Comparison of ENCODE assay signal across 8 cellular contexts in the genomic region with DNA sequence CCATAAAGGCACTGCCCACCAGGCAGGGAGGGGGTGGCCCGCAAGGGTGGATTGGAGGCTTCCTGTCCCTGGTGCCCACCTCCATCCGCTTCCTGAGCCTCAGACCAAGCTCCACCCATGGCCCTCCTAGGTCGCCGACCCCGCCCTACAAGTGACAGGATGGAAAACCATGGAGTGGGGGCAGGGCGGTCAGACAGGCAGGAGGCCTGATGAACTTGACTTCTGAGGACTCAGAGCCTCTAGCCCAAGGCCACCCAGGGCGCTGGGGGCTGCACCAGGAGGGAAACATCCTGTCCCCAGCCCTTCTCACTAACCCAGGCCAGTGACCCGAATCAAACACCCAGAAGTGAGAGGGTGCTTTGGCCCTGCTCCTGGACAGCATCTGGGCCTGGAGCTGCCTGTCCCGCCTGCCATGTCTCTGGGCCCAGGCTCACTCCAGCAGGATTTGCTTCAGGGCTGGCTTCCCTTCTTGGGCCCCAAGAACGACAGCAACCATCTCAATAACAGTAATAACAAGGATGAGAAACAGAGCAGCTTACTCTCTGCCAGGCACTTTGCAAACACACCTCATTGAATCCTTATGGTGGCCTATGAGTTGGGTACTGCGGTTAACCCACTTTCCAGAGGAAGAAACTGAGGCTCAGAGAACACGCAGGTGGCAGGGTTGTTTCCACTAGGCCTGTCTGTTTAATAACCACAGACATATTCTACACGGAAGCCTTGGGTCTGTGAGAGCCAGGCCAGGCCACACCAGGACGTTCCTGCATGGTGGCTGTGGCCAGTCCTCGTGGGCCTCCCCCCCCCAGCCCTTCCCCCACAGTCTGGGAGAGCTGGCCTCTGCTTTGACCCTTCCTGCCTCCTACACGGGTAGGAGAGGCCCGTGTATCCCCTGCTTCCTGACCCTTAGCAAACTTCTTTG. TPM values are rescaled to one million over a fixed set of nuclear protein-coding genes. Genes with fewer than 3 reads are reported as not detected.
DNase-seq lines count a peak whose midpoint lies in the region; ATAC-seq and TF ChIP-seq lines count a peak whose summit lies in the region.

No MANE protein-coding gene starts in this region.

- no peaks in the 10 kb centered on the region for H3K9me3 ChIP-seq in esophagus (ENCODE audit: control insufficient read depth in 2 of 2, insufficient read depth in 1 of 2, low read depth in 1 of 2, low read length in 1 of 2)
- H3K9me3 ChIP-seq in parathyroid adenoma (ENCODE audit: control insufficient read depth, low read length), result no peaks in the 10 kb centered on the region

- H3K4me3 ChIP-seq in ACC112 (ENCODE audit: low read depth, low read length), result no peak overlapping the region
- peak overlapping the region in 1 of 2 donors; percentile 17 for H3K4me3 ChIP-seq in esophagus (ENCODE audit: low read depth in 1 of 2, low read length in 2 of 2)
- H3K4me3 ChIP-seq in parathyroid adenoma (ENCODE audit: low read depth, low read length), result no peak overlapping the region
- H3K4me3 ChIP-seq in urinary bladder (ENCODE audit: low read depth, low read length), result no peak overlapping the region

- H2AFZ ChIP-seq in ACC112 (ENCODE audit: low read length, unreplicated experiment) (no peak overlapping the region), parathyroid adenoma (no peak overlapping the region)

- H3K9me3 Mint-ChIP-seq in activated CD4-positive, alpha-beta T cell treated with anti-CD3 and anti-CD28 coated beads, Interleukin-2, amount 10 ng/mL, durations not matched to agents 24 days and 14 days, result no peaks in the 10 kb centered on the region

- H3K36me3 ChIP-seq in ACC112 (ENCODE audit: insufficient read depth, low read length) (no peaks in the 10 kb centered on the region), esophagus (ENCODE audit: control insufficient read depth in 2 of 2, insufficient read depth in 2 of 2, low read length in 1 of 2) (peaks cover 0 to 3% of the 10 kb centered on the region in 2 donors), parathyroid adenoma (ENCODE audit: control insufficient read depth, insufficient read depth, low read length) (no peaks in the 10 kb centered on the region), urinary bladder (ENCODE audit: insufficient read depth) (no peaks in the 10 kb centered on the region)

- H3K4me1 Mint-ChIP-seq in activated CD4-positive, alpha-beta T cell treated with anti-CD3 and anti-CD28 coated beads, Interleukin-2, amount 10 ng/mL, durations not matched to agents 24 days and 14 days, result peaks cover 47% of the 10 kb centered on the region

- peak; percentile 96 for DNase-seq in activated CD4-positive, alpha-beta T cell treated with anti-CD3 and anti-CD28 coated beads, Interleukin-2, amount 10 ng/mL, durations not matched to agents 24 days and 14 days
- no peak for DNase-seq in NCI-H2081 treated with DMSO at 0.1 percent for 48 hours (lab: John Stamatoyannopoulos, UW)
- no peak for DNase-seq in NCI-H1694 (lab: John Stamatoyannopoulos, UW)

- peaks cover 7% of the 10 kb centered on the region for H3K36me3 Mint-ChIP-seq in activated CD4-positive, alpha-beta T cell treated with anti-CD3 and anti-CD28 coated beads, Interleukin-2, amount 10 ng/mL, durations not matched to agents 24 days and 14 days (ENCODE audit: low read depth)

- H3K4me1 ChIP-seq in ACC112 (ENCODE audit: control insufficient read depth, insufficient read depth, low read length, unreplicated experiment) (peaks cover 39% of the 10 kb centered on the region), esophagus (ENCODE audit: control insufficient read depth in 2 of 2, insufficient read depth in 2 of 2, low read length in 1 of 2) (peaks cover 4 to 28% of the 10 kb centered on the region in 2 donors), parathyroid adenoma (peaks cover 3% of the 10 kb centered on the region), urinary bladder (ENCODE audit: insufficient read depth) (no peaks in the 10 kb centered on the region)

- ATAC-seq in HG03139 (IDR thresholded peaks at IDR 0.05; ENCODE audit: unreplicated experiment), result peak; percentile 32

- peak overlapping the region; percentile 7 for H3K4me2 ChIP-seq in parathyroid adenoma (ENCODE audit: low read length)

- H3K4me3 Mint-ChIP-seq in activated CD4-positive, alpha-beta T cell treated with anti-CD3 and anti-CD28 coated beads, Interleukin-2, amount 10 ng/mL, durations not matched to agents 24 days and 14 days, result peak overlapping the region; percentile 88

- intact Hi-C loops in activated CD4-positive, alpha-beta T cell treated with anti-CD3 and anti-CD28 coated beads, Interleukin-2, amount 10 ng/mL, durations not matched to agents 24 days and 14 days (cut with micrococcal nuclease), result loop anchor here (2.0 kb wide), 1 partner anchor 121 kb away; no protein-coding TSS in a partner anchor

- peak overlapping the region; percentile 99 for H3K27ac Mint-ChIP-seq in activated CD4-positive, alpha-beta T cell treated with anti-CD3 and anti-CD28 coated beads, Interleukin-2, amount 10 ng/mL, durations not matched to agents 24 days and 14 days

- H3K27me3 ChIP-seq in ACC112 (ENCODE audit: insufficient read depth, low read length) (no peaks in the 10 kb centered on the region), esophagus (ENCODE audit: control insufficient read depth in 1 of 2, insufficient read depth in 2 of 2, low read length in 2 of 2) (no peaks in the 10 kb centered on the region), parathyroid adenoma (ENCODE audit: control insufficient read depth, insufficient read depth, low read length) (no peaks in the 10 kb centered on the region)

- H3K9ac ChIP-seq in parathyroid adenoma, result no peak overlapping the region

- H3K27me3 Mint-ChIP-seq in activated CD4-positive, alpha-beta T cell treated with anti-CD3 and anti-CD28 coated beads, Interleukin-2, amount 10 ng/mL, durations not matched to agents 24 days and 14 days, result no peaks in the 10 kb centered on the region

- H3K79me2 ChIP-seq in ACC112 (ENCODE audit: control insufficient read depth, insufficient read depth, low read length, unreplicated experiment) (no peaks in the 10 kb centered on the region), parathyroid adenoma (no peaks in the 10 kb centered on the region)

- H3K27ac ChIP-seq in ACC112 (ENCODE audit: low read depth, low read length) (peak overlapping the region; percentile 43), esophagus (ENCODE audit: low read depth in 2 of 2, low read length in 1 of 2) (peak overlapping the region; percentile 80 to 92), parathyroid adenoma (peak overlapping the region; percentile 47), urinary bladder (ENCODE audit: low read depth) (peak overlapping the region; percentile 51)

- TF ChIP-seq CTCF in parathyroid adenoma (IDR thresholded peaks at IDR 0.05), result no peak

- 47 to 49% methylated on average over 17 of the region's 17 CpGs for WGBS in esophagus, 2 donors
- WGBS in urinary bladder, result 45% methylated on average over 17 of the region's 17 CpGs

RNA-seq across cellular contexts. Expression of a gene that starts 4.4 kb away (rescaled TPM):
- total RNA-seq in activated CD4-positive, alpha-beta T cell treated with anti-CD3 and anti-CD28 coated beads, Interleukin-2, amount 10 ng/mL, durations not matched to agents 24 days and 14 days, result 53.3 and 61.2 TPM in 2 replicates
- polyA plus RNA-seq in esophagus, result 10 to 100 TPM; 21.8 to 23.6 TPM
- total RNA-seq in urinary bladder, result 17.7 TPM
- polyA plus RNA-seq in urinary bladder, result 105 TPM

RNA-seq across cellular contexts. Expression of a gene that starts 13.0 kb away (rescaled TPM):
- total RNA-seq in activated CD4-positive, alpha-beta T cell treated with anti-CD3 and anti-CD28 coated beads, Interleukin-2, amount 10 ng/mL, durations not matched to agents 24 days and 14 days, result 28.0 and 28.3 TPM in 2 replicates
- polyA plus RNA-seq in esophagus (10 to 100 TPM in 1 of 2 donors, 1 to 10 TPM in 1; 4.6 to 15.3 TPM), urinary bladder (35.1 TPM)
- 6.8 TPM for total RNA-seq in urinary bladder

RNA-seq across cellular contexts. Expression of a gene that starts 26.3 kb away (rescaled TPM):
- 18.0 and 19.9 TPM in 2 replicates for total RNA-seq in activated CD4-positive, alpha-beta T cell treated with anti-CD3 and anti-CD28 coated beads, Interleukin-2, amount 10 ng/mL, durations not matched to agents 24 days and 14 days
- polyA plus RNA-seq in esophagus (10 to 100 TPM; 51.7 to 68.4 TPM), urinary bladder (57.2 TPM)
- 27.3 TPM for total RNA-seq in urinary bladder

RNA-seq across cellular contexts. Expression of a gene that starts 26.8 kb away (rescaled TPM):
- total RNA-seq in activated CD4-positive, alpha-beta T cell treated with anti-CD3 and anti-CD28 coated beads, Interleukin-2, amount 10 ng/mL, durations not matched to agents 24 days and 14 days, result 0.89 and 0.90 TPM in 2 replicates
- polyA plus RNA-seq in esophagus (1 to 10 TPM; 2.7 to 4.8 TPM), urinary bladder (1.4 TPM)
- 0.48 TPM for total RNA-seq in urinary bladder

RNA-seq across cellular contexts. Expression of a gene that starts 33.8 kb away (rescaled TPM):
- 62.7 and 65.1 TPM in 2 replicates for total RNA-seq in activated CD4-positive, alpha-beta T cell treated with anti-CD3 and anti-CD28 coated beads, Interleukin-2, amount 10 ng/mL, durations not matched to agents 24 days and 14 days
- 10 to 100 TPM; 25.2 to 28.2 TPM for polyA plus RNA-seq in esophagus
- 7.5 TPM for total RNA-seq in urinary bladder
- polyA plus RNA-seq in urinary bladder, result 32.1 TPM
